Comparison of ENCODE assay signal across 10 cellular contexts in genomic region chr19:29285878-29286277, GRCh38.
DNase-seq lines count a peak whose midpoint lies in the region; ATAC-seq and TF ChIP-seq lines count a peak whose summit lies in the region.
"Had no signal": no experiment of that assay in that cellular context is flagged by ENCODE, and none has a peak within 500 bp of the region (broad histone marks: within the 10 kb centered on the region; RNA-seq: fewer than 3 reads in every experiment).

No MANE protein-coding gene starts in this region.

- H3K4me3 Mint-ChIP-seq in immature natural killer cell = peak overlapping the region in 1 of 5 donors; percentile 30

- peaks cover 9% of the 10 kb centered on the region for H3K27me3 ChIP-seq in DND-41 (ENCODE audit: insufficient read depth, low read length, poor library complexity)

- peaks cover 0 to 1% (median 0%) of the 10 kb centered on the region in 6 donors for H3K9me3 Mint-ChIP-seq in immature natural killer cell

- peaks cover 0 to 8% (median 2%) of the 10 kb centered on the region in 3 donors for H3K27me3 Mint-ChIP-seq in immature natural killer cell (ENCODE audit: low read depth in 3 of 3)

- no peaks in the 10 kb centered on the region for H4K20me1 ChIP-seq in DND-41 (ENCODE audit: insufficient read depth, low read length)

- no peak overlapping the region for H3K9ac ChIP-seq in DND-41 (ENCODE audit: low read depth, low read length)

- H3K4me2 ChIP-seq in DND-41 (ENCODE audit: insufficient read depth, low read length) = no peak overlapping the region

- no peaks in the 10 kb centered on the region for H3K79me2 ChIP-seq in DND-41 (ENCODE audit: insufficient read depth, low read length)

- H2AFZ ChIP-seq in DND-41 (ENCODE audit: low read depth, low read length) = no peak overlapping the region

- H3K36me3 Mint-ChIP-seq in immature natural killer cell = no peaks in the 10 kb centered on the region

- peak; percentile 25 for TF ChIP-seq CTCF in DND-41 (IDR thresholded peaks at IDR 0.05; ENCODE audit: borderline replicate concordance, extremely low read depth, low read length, poor library complexity, severe bottlenecking)

- no peaks in the 10 kb centered on the region for H3K36me3 ChIP-seq in DND-41 (ENCODE audit: insufficient read depth, low read length)

- no peaks in the 10 kb centered on the region for H3K4me1 ChIP-seq in DND-41 (ENCODE audit: insufficient read depth, low read length)

- no peak overlapping the region for H3K27ac ChIP-seq in DND-41 (ENCODE audit: low read length)
- H3K27ac ChIP-seq: epithelial cell of prostate, RWPE1 had no signal

- DNase-seq in A172 (ENCODE audit: low spot score) (peak; percentile 18), DND-41 (no peak), NOMO-1 (lab: John Stamatoyannopoulos, UW; ENCODE audit: unreplicated experiment in 2 of 2) (peak; percentile 74 to 88), immature natural killer cell (peak in 2 of 3 donors; percentile 30 to 41), HUDEP-2 (lab: John Stamatoyannopoulos, UW; ENCODE audit: unreplicated experiment in 76 of 76) (no peak), NCI-H2196 (lab: John Stamatoyannopoulos, UW; ENCODE audit: unreplicated experiment) (no peak), putamen (ENCODE audit: low spot score) (no peak), GM19240 (ENCODE audit: insufficient read length, low spot score) (no peak)

- ATAC-seq in DND-41 (ENCODE audit: insufficient read depth, low read depth) = no peak

- H3K4me3 ChIP-seq in DND-41 (ENCODE audit: low read depth in 1 of 2, low read length in 2 of 2) = no peak overlapping the region

- peaks cover 9 to 14% of the 10 kb centered on the region in 2 donors for H3K4me1 Mint-ChIP-seq in immature natural killer cell

- H3K27ac Mint-ChIP-seq in immature natural killer cell = no peak overlapping the region

- no peaks in the 10 kb centered on the region for H3K9me3 ChIP-seq in DND-41 (ENCODE audit: insufficient read depth, low read length, severe bottlenecking)

Comparison
In these comparisons a context has a peak if more than half of its experiments do, and no peak if none do; other contexts are left out.
1. DNase-seq: peak in A172 (single experiment), NOMO-1 (2 of 2) and immature natural killer cell (2 of 3); none in DND-41 (single experiment), HUDEP-2 (0 of 76), NCI-H2196 (single experiment), putamen (single experiment) and GM19240 (single experiment).